In the genomic region with DNA sequence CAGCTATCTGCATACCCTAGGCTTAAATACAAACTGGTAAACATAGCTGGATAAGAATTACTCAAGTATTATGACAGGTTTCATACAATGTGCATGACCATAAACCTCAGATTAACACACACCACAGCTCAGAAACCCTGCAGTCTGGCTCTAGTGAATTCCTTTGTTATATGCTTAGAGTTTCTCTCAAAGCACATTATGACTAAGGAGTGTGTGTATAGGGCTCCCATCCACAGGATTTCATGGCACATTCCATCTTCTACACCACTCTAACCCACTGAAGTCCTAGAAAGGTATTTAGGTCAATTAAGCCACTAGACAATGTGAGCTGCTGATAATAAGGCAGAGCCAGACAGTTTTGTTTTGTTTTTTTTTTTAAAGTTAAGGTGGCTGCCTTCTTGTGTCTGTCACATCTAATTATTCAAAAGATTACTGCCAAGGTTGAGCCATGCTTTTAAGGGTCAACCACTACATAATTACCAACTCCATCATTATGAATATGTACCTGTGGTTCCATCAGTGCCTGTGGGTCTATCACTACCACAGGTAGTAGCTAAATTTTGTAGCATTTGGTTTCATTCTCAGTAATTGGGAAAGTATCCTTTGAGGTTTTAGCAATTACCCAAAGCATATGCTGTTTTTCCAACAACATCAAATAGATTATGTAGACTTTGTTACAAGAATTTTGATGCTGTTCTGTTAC, we compare ENCODE assay signal across 9 cellular contexts.
DNase-seq lines count a peak whose midpoint lies in the region; ATAC-seq and TF ChIP-seq lines count a peak whose summit lies in the region.
"Had no signal": no experiment of that assay in that cellular context is flagged by ENCODE, and none has a peak within 500 bp of the region (broad histone marks: within the 10 kb centered on the region; RNA-seq: fewer than 3 reads in every experiment).

No MANE protein-coding gene starts in this region.

- peak overlapping the region; percentile 50 to 63 for H3K27ac ChIP-seq in SK-N-SH (ENCODE audit: low read depth in 2 of 2, low read length in 1 of 2)
- peak overlapping the region; percentile 63 for H3K27ac ChIP-seq in mesodermal cell (ENCODE audit: low read depth, low read length, severe bottlenecking)
- no peak overlapping the region for H3K27ac ChIP-seq in heart left ventricle

- intact Hi-C loops in activated CD4-positive, alpha-beta T cell treated with anti-CD3 and anti-CD28 coated beads, Interleukin-2, amount 10 ng/mL, durations not matched to agents 24 days and 14 days (cut with micrococcal nuclease) = no loop called here
- intact Hi-C loops in heart left ventricle (cut with DNase I) = no loop called here

- H3F3A ChIP-seq in SK-N-SH (replicated peaks; ENCODE audit: insufficient read depth) = peaks cover 21% of the 10 kb centered on the region

- no peak overlapping the region for H3K9ac ChIP-seq in SK-N-SH

- H3K4me1 ChIP-seq in SK-N-SH (ENCODE audit: control insufficient read depth in 1 of 2, insufficient read depth in 2 of 2, low read depth in 1 of 2, low read length in 1 of 2) (peaks cover 11 to 12% of the 10 kb centered on the region in 2 experiments; a peak in 2 of 4 replicates), mesodermal cell (ENCODE audit: control insufficient read depth, insufficient read depth, low read length, poor library complexity, severe bottlenecking) (peaks cover 9% of the 10 kb centered on the region), heart left ventricle (no peaks in the 10 kb centered on the region)

- H3K79me2 ChIP-seq in SK-N-SH (ENCODE audit: insufficient read depth) = peaks cover 100% of the 10 kb centered on the region

- H3K27ac Mint-ChIP-seq in HFFc6 = peak overlapping the region; percentile 66
- no peak overlapping the region for H3K27ac Mint-ChIP-seq in activated CD4-positive, alpha-beta T cell treated with anti-CD3 and anti-CD28 coated beads, Interleukin-2, amount 10 ng/mL, durations not matched to agents 24 days and 14 days
- H3K27ac Mint-ChIP-seq: dendritic cell treated with granulocyte-macrophage colony-stimulating factor and Interleukin-4, amounts not matched to agents 40 ng/mL and 50 ng/mL, for 4 days had no signal

- peaks cover 42% of the 10 kb centered on the region for H3K36me3 Mint-ChIP-seq in HFFc6 (ENCODE audit: low read depth)
- no peaks in the 10 kb centered on the region for H3K36me3 Mint-ChIP-seq in activated CD4-positive, alpha-beta T cell treated with anti-CD3 and anti-CD28 coated beads, Interleukin-2, amount 10 ng/mL, durations not matched to agents 24 days and 14 days (ENCODE audit: low read depth)

- 0 out of 2 replicates have a peak overlapping the region, but pooled peaks have one; percentile 13 for H3K4me2 ChIP-seq in SK-N-SH

- no peak overlapping the region for H2AFZ ChIP-seq in SK-N-SH (ENCODE audit: low read depth)

- no peaks in the 10 kb centered on the region for H3K27me3 ChIP-seq in SK-N-SH (ENCODE audit: insufficient read depth)
- H3K27me3 ChIP-seq in heart left ventricle = no peaks in the 10 kb centered on the region

- peaks cover 5% of the 10 kb centered on the region; the same call in 1 of the 2 replicates for H3K9me3 Mint-ChIP-seq in HFFc6
- peaks cover 4% of the 10 kb centered on the region for H3K9me3 Mint-ChIP-seq in activated CD4-positive, alpha-beta T cell treated with anti-CD3 and anti-CD28 coated beads, Interleukin-2, amount 10 ng/mL, durations not matched to agents 24 days and 14 days

- H3K4me3 ChIP-seq in SK-N-SH (ENCODE audit: low read depth in 2 of 2, low read length in 1 of 2) (no peak overlapping the region), mesodermal cell (ENCODE audit: extremely low read depth, insufficient read depth, low read length, poor library complexity, severe bottlenecking) (no peak overlapping the region), heart left ventricle (no peak overlapping the region)

- POLR2A ChIA-PET in SK-N-SH (lab: Yijun Ruan, JAX) = no interaction called here

- H3K9me2 ChIP-seq in SK-N-SH = no peaks in the 10 kb centered on the region

- CTCF ChIA-PET in SK-N-SH (lab: Yijun Ruan, JAX) = interaction anchor here (0.7 to 1.0 kb wide), 2 partner anchors 27 to 44 kb away, joined by 3 read pairs; no protein-coding TSS in a partner anchor

- no peak for TF ChIP-seq CTCF in HFFc6 (IDR thresholded peaks at IDR 0.05)
- TF ChIP-seq CTCF in SK-N-SH (IDR thresholded peaks at IDR 0.05) = no peak
- no peak for TF ChIP-seq CTCF in heart left ventricle (IDR thresholded peaks at IDR 0.05)

- ATAC-seq in GM18505 (IDR thresholded peaks at IDR 0.05; ENCODE audit: unreplicated experiment) (peak; percentile 77), heart left ventricle (no peak)

- no peak for TF ChIP-seq POLR2A in GM18505 (IDR thresholded peaks at IDR 0.05; ENCODE audit: borderline replicate concordance, extremely low read depth, insufficient read depth, insufficient read length)
- no peak for TF ChIP-seq POLR2A in heart left ventricle (IDR thresholded peaks at IDR 0.05)

- no peak for TF ChIP-seq RAD21 in SK-N-SH (IDR thresholded peaks at IDR 0.05; ENCODE audit: low read length)

- peak overlapping the region; percentile 24; the same call in 1 of the 2 replicates for H3K4me3 Mint-ChIP-seq in HFFc6
- H3K4me3 Mint-ChIP-seq in activated CD4-positive, alpha-beta T cell treated with anti-CD3 and anti-CD28 coated beads, Interleukin-2, amount 10 ng/mL, durations not matched to agents 24 days and 14 days = no peak overlapping the region
- H3K4me3 Mint-ChIP-seq: dendritic cell treated with granulocyte-macrophage colony-stimulating factor and Interleukin-4, amounts not matched to agents 40 ng/mL and 50 ng/mL, for 4 days had no signal

- no peaks in the 10 kb centered on the region for H3K27me3 Mint-ChIP-seq in HFFc6 (ENCODE audit: insufficient read depth)
- peaks cover 4% of the 10 kb centered on the region for H3K27me3 Mint-ChIP-seq in activated CD4-positive, alpha-beta T cell treated with anti-CD3 and anti-CD28 coated beads, Interleukin-2, amount 10 ng/mL, durations not matched to agents 24 days and 14 days
- H3K27me3 Mint-ChIP-seq: dendritic cell treated with granulocyte-macrophage colony-stimulating factor and Interleukin-4, amounts not matched to agents 40 ng/mL and 50 ng/mL, for 4 days had no signal

- H3K9me3 ChIP-seq in SK-N-SH (peaks cover 15% of the 10 kb centered on the region; the same call in 1 of the 2 replicates), mesodermal cell (ENCODE audit: control insufficient read depth, low read length) (peaks cover 3% of the 10 kb centered on the region), heart left ventricle (peaks cover 0 to 19% (median under 1%) of the 10 kb centered on the region in 12 donors)

- TF ChIP-seq EP300 in SK-N-SH (IDR thresholded peaks at IDR 0.05; ENCODE audit: borderline replicate concordance in 1 of 2, low read depth in 1 of 2, low read length in 1 of 2) = no peak

- DNase-seq in HFFc6 (peak; percentile 84), SK-N-SH (no peak), heart left ventricle (no peak), DMS79 treated with DMSO at 0.1 percent for 48 hours (lab: John Stamatoyannopoulos, UW) (no peak), cerebellar nuclear complex (lab: John Stamatoyannopoulos, UW) (no peak)
- DNase-seq in activated CD4-positive, alpha-beta T cell treated with anti-CD3 and anti-CD28 coated beads, Interleukin-2, amount 10 ng/mL, durations not matched to agents 24 days and 14 days = no peak

- H4K20me1 ChIP-seq in SK-N-SH (ENCODE audit: insufficient read depth) = no peaks in the 10 kb centered on the region; the same call in none of the 2 replicates

- peaks cover 82% of the 10 kb centered on the region for H3K4me1 Mint-ChIP-seq in HFFc6 (ENCODE audit: low read depth)
- no peaks in the 10 kb centered on the region for H3K4me1 Mint-ChIP-seq in activated CD4-positive, alpha-beta T cell treated with anti-CD3 and anti-CD28 coated beads, Interleukin-2, amount 10 ng/mL, durations not matched to agents 24 days and 14 days

- H3K36me3 ChIP-seq in SK-N-SH (replicated peaks in 1 of 2; ENCODE audit: control insufficient read depth in 1 of 2, insufficient read depth in 2 of 2, low read length in 1 of 2) (peaks cover 0 to 14% of the 10 kb centered on the region in 2 experiments), mesodermal cell (ENCODE audit: control insufficient read depth, insufficient read depth, low read length) (no peaks in the 10 kb centered on the region), heart left ventricle (no peaks in the 10 kb centered on the region)

TF ChIP-seq in SK-N-SH, 30 proteins besides CTCF, POLR2A, EP300 and RAD21:
- TF ChIP-seq TEAD4 (IDR thresholded peaks at IDR 0.05; ENCODE audit: borderline replicate concordance, insufficient read depth) = 0 out of 2 replicates have a peak, but pooled peaks have one; percentile 8
- TF ChIP-seq JUND (IDR thresholded peaks at IDR 0.05) = peak; percentile 4; the same call in 1 of the 2 replicates
- no peak for TF ChIP-seq NFIC (IDR thresholded peaks at IDR 0.05; ENCODE audit: borderline replicate concordance)

Comparison
In these comparisons a context has a peak if more than half of its experiments do, and no peak if none do; other contexts are left out.
1. H3K27ac ChIP-seq: peak in SK-N-SH (2 of 2) and mesodermal cell (single experiment); none in heart left ventricle (0 of 12).